ENCODE assay signal across 33 cellular contexts in genomic region chr1:45887156-45887842, GRCh38.
DNase-seq lines count a peak whose midpoint lies in the region; ATAC-seq, FAIRE-seq and TF ChIP-seq lines count a peak whose summit lies in the region.
"Had no signal": no experiment of that assay in that cellular context is flagged by ENCODE, and none has a peak within 500 bp of the region (broad histone marks: within the 10 kb centered on the region; RNA-seq: fewer than 3 reads in every experiment).

No MANE protein-coding gene starts in this region.

- H3K36me3 Mint-ChIP-seq in Calu3 (ENCODE audit: insufficient read depth, unreplicated experiment) (peaks cover 2% of the 10 kb centered on the region), astrocyte (ENCODE audit: low read depth, unreplicated experiment) (peaks cover 2% of the 10 kb centered on the region)

- H3K9me3 Mint-ChIP-seq in Calu3 (ENCODE audit: low read depth, unreplicated experiment) (peaks cover 3% of the 10 kb centered on the region), astrocyte (ENCODE audit: unreplicated experiment) (no peaks in the 10 kb centered on the region)
- H3K9me3 Mint-ChIP-seq: activated T-cell treated with anti-CD3 and anti-CD28 coated beads, Interleukin-2, amount 50 U/mL, for 4 hours; CD4-positive, alpha-beta T cell; HFFc6 had no signal

- no peaks in the 10 kb centered on the region for H3K9me3 ChIP-seq in astrocyte (ENCODE audit: insufficient read depth, low read depth, low read length)
- no peaks in the 10 kb centered on the region for H3K9me3 ChIP-seq in osteoblast (ENCODE audit: low read depth, low read length)
- H3K9me3 ChIP-seq: esophagus squamous epithelium, tibial artery had no signal

- no peaks in the 10 kb centered on the region for H3K27me3 ChIP-seq in astrocyte (ENCODE audit: insufficient read depth, low read length)
- no peaks in the 10 kb centered on the region for H3K27me3 ChIP-seq in osteoblast (ENCODE audit: insufficient read depth, low read length)
- H3K27me3 ChIP-seq: esophagus squamous epithelium, hepatocyte, tibial artery had no signal

- no peaks in the 10 kb centered on the region for H3K36me3 ChIP-seq in astrocyte (ENCODE audit: insufficient read depth, low read length)
- no peaks in the 10 kb centered on the region for H3K36me3 ChIP-seq in osteoblast (ENCODE audit: insufficient read depth, low read length)
- H3K36me3 ChIP-seq: esophagus squamous epithelium, tibial artery had no signal

- H3K27ac ChIP-seq in astrocyte (ENCODE audit: low read depth, low read length) (no peak overlapping the region), osteoblast (ENCODE audit: low read depth, low read length) (no peak overlapping the region)
- H3K27ac ChIP-seq: esophagus squamous epithelium, GM23248, hepatocyte, VCaP had no signal

- H4K20me1 ChIP-seq in astrocyte (ENCODE audit: insufficient read depth, low read length) (no peaks in the 10 kb centered on the region), osteoblast (ENCODE audit: insufficient read depth, low read length) (peaks cover 2% of the 10 kb centered on the region)

- CTCF ChIA-PET in Calu3 (lab: Charles Lee): no interaction called here

- H3K79me2 ChIP-seq in astrocyte (ENCODE audit: insufficient read depth, low read length) (peaks cover 12% of the 10 kb centered on the region), osteoblast (ENCODE audit: insufficient read depth, low read length) (peaks cover 41% of the 10 kb centered on the region)

- H3K9ac ChIP-seq in astrocyte (ENCODE audit: low read length): no peak overlapping the region
- H3K9ac ChIP-seq: GM23248 had no signal

- H3K27ac Mint-ChIP-seq in Calu3 (ENCODE audit: unreplicated experiment): no peak overlapping the region
- peak overlapping the region; percentile 19 for H3K27ac Mint-ChIP-seq in astrocyte (ENCODE audit: unreplicated experiment)
- H3K27ac Mint-ChIP-seq: CD4-positive, alpha-beta T cell; HFFc6 had no signal

- H2AFZ ChIP-seq in astrocyte (ENCODE audit: low read depth, low read length) (no peak overlapping the region), osteoblast (ENCODE audit: low read length) (no peak overlapping the region)
- H2AFZ ChIP-seq: GM23248, hepatocyte had no signal

- TF ChIP-seq CTCF in Calu3 (IDR thresholded peaks at IDR 0.05; ENCODE audit: unreplicated experiment) (no peak), astrocyte (IDR thresholded peaks at IDR 0.05; ENCODE audit: insufficient read depth, low read depth, low read length) (no peak), osteoblast (IDR thresholded peaks at IDR 0.05; ENCODE audit: extremely low read depth, low read depth, low read length) (no peak)

- peak; percentile 24 for DNase-seq in activated CD4-positive, alpha-beta T cell treated with anti-CD3 and anti-CD28 coated beads for 48 hours
- no peak for DNase-seq in activated CD4-positive, alpha-beta T cell treated with anti-CD3 and anti-CD28 coated beads for 4 hours
- DNase-seq in Calu3 (peak; percentile 8), astrocyte (ENCODE audit: low read depth) (no peak), osteoblast (ENCODE audit: insufficient read length, low spot score, missing footprints) (peak; percentile 38), cortex of kidney (lab: John Stamatoyannopoulos, UW) (no peak), AG08395 (ENCODE audit: low spot score) (no peak)
- DNase-seq: activated CD8-positive, alpha-beta memory T cell treated with anti-CD3 and anti-CD28 coated beads for 24 hours; activated naive CD4-positive, alpha-beta T cell treated with Interleukin-2 at 50 U/mL for 16 hours; activated T-cell treated with anti-CD3 and anti-CD28 coated beads, Interleukin-2, amount 50 U/mL, for 4 hours; AML-193; aorta; CD4-positive, alpha-beta T cell; dermis blood vessel endothelial cell; DMS 273 treated with DMSO at 0.1 percent for 48 hours; EL; esophagus squamous epithelium; foreskin melanocyte; GM23248; HFFc6; Kasumi-1; mammary epithelial cell; NCI-H1694; NCI-H524 treated with DMSO at 0.1 percent for 48 hours; posterior cingulate gyrus; SHP77 treated with DMSO at 0.1 percent for 48 hours; tibial artery had no signal

- ATAC-seq in HG02571 (IDR thresholded peaks at IDR 0.05; ENCODE audit: unreplicated experiment): no peak
- ATAC-seq: activated T-cell treated with anti-CD3 and anti-CD28 coated beads, Interleukin-2, amount 50 U/mL, for 4 hours; GM12878; sciatic nerve had no signal

- H3K4me3 Mint-ChIP-seq in Calu3 (ENCODE audit: low read depth, unreplicated experiment): no peak overlapping the region
- no peak overlapping the region for H3K4me3 Mint-ChIP-seq in astrocyte (ENCODE audit: unreplicated experiment)
- H3K4me3 Mint-ChIP-seq: activated T-cell treated with anti-CD3 and anti-CD28 coated beads, Interleukin-2, amount 50 U/mL, for 4 hours; CD4-positive, alpha-beta T cell; HFFc6 had no signal

- peaks cover 27% of the 10 kb centered on the region for H3K4me1 Mint-ChIP-seq in Calu3 (ENCODE audit: low read depth, unreplicated experiment)
- H3K4me1 Mint-ChIP-seq in astrocyte (ENCODE audit: low read depth, unreplicated experiment): peaks cover 20% of the 10 kb centered on the region

- H3K4me2 ChIP-seq in astrocyte (ENCODE audit: low read length) (no peak overlapping the region), osteoblast (ENCODE audit: insufficient read depth, low read length) (no peak overlapping the region)
- H3K4me2 ChIP-seq: hepatocyte had no signal

- FAIRE-seq in astrocyte (lab: Jason Lieb, UNC): no peak
- FAIRE-seq: A204.1 had no signal

- H3K4me3 ChIP-seq in astrocyte (ENCODE audit: insufficient read depth, low read depth, low read length) (no peak overlapping the region), osteoblast (ENCODE audit: insufficient read depth, low read length) (no peak overlapping the region)
- H3K4me3 ChIP-seq: esophagus squamous epithelium, GM12878, GM23248, hepatocyte, tibial artery had no signal

- intact Hi-C loops in Calu3 (cut with micrococcal nuclease; ENCODE audit: unreplicated experiment): no loop called here

- no TSS peak for BruUV-seq in Calu3 (replicated peaks; lab: Mats Ljungman, UMichigan)

- H3K4me1 ChIP-seq in astrocyte (ENCODE audit: insufficient read depth, low read length) (peaks cover 8% of the 10 kb centered on the region), osteoblast (ENCODE audit: insufficient read depth, low read length) (peaks cover 24% of the 10 kb centered on the region)

- no peaks in the 10 kb centered on the region for H3K27me3 Mint-ChIP-seq in Calu3 (ENCODE audit: unreplicated experiment)
- no peaks in the 10 kb centered on the region for H3K27me3 Mint-ChIP-seq in astrocyte (ENCODE audit: low read depth, unreplicated experiment)
- H3K27me3 Mint-ChIP-seq: CD4-positive, alpha-beta T cell had no signal

Comparison
In these comparisons a context has a peak if more than half of its experiments do, and no peak if none do; other contexts are left out.
1. DNase-seq: peak in activated CD4-positive, alpha-beta T cell treated with anti-CD3 and anti-CD28 coated beads for 48 hours (single experiment), Calu3 (single experiment) and osteoblast (single experiment); none in activated CD4-positive, alpha-beta T cell treated with anti-CD3 and anti-CD28 coated beads for 4 hours (0 of 2), astrocyte (single experiment), cortex of kidney (single experiment) and AG08395 (single experiment).